8 cellular contexts compared by ENCODE assay signal in the genomic region with DNA sequence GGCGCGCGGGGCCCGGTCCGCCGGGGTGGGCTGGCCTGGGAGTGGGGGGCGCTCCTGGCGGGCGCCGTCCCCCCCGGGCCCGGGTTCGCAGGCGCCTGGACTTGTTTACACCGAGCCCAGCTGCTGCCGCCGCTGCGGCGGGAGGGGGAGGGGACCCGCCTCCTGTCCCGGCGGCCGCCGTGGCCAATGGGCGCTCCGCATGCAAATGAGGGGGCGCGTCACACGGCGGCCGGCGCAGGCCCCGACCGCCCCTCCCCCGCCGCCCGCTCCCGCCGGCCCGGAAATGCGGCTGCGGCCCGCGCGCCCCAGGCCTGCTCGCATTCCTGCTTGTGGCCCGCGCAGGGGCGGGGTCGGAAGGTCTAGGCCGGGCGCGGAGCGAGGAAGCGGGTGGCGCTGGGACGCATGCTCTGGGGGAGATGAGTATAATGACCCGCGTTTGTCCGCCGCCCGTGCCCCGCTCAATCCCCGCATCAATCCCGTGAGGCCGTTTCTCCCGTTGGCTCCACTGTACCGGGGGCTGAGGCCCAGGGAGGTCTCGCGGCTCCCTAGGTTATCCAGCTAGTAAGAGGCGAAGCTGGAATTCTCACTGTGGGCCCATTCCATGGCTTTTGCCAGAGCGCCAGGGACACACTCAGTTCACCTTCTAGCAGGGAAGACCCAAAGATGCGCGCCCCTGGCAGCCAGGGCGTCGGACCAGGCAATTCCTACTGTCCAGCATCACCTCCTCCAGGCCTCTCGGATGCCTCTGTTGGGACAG. TPM values are rescaled to one million over a fixed set of nuclear protein-coding genes. Genes with fewer than 3 reads are reported as not detected.
DNase-seq lines count a peak whose midpoint lies in the region; ATAC-seq and TF ChIP-seq lines count a peak whose summit lies in the region.

A gene with protein sequence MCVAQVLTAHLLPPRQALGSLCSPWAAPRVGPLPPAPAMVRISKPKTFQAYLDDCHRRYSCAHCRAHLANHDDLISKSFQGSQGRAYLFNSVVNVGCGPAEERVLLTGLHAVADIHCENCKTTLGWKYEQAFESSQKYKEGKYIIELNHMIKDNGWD (minus strand): TSS at position 109 of the 757 bp plus-strand sequence. CDS start 731 bp downstream, outside the sequence.

- no CpG with 5 or more reads among the region's 77 CpGs for WGBS in iPS DF 6.9 (ENCODE audit: insufficient coverage, insufficient read length)
- 9 to 11% methylated on average over 77 of the region's 77 CpGs for WGBS in sigmoid colon, 2 donors

- in situ Hi-C loops in brain microvascular endothelial cell (cut with HindIII; ENCODE audit: low pct_ligation_motif_present, low sequenced_read_pairs): no loop called here

- H3K4me2 ChIP-seq in HCT116 (ENCODE audit: low read length): peak within 1 kb of the TSS; percentile 56

- DNase-seq in DMS53 (lab: John Stamatoyannopoulos, UW) (peak; percentile 95), HCT116 (ENCODE audit: low read depth, low spot score) (no peak), NCI-H2029 (lab: John Stamatoyannopoulos, UW) (peak; percentile 80), brain microvascular endothelial cell (peak; percentile 81), iPS DF 6.9 (ENCODE audit: low read depth, low spot score) (no peak), sigmoid colon (peak; percentile 98)

- no peak for TF ChIP-seq POLR2A in HCT116 (IDR thresholded peaks at IDR 0.05; ENCODE audit: borderline replicate concordance, extremely low read depth, insufficient read depth, insufficient read length)
- TF ChIP-seq POLR2A in sigmoid colon (IDR thresholded peaks at IDR 0.05): peak in 1 of 2 donors; percentile 21

- TSS peak; percentile 53 for BruUV-seq in HCT116 (replicated peaks; lab: Mats Ljungman, UMichigan)

- H3K79me2 ChIP-seq in HCT116 (ENCODE audit: insufficient read depth, low read length): no peaks in the 10 kb centered on the region

- H3K36me3 ChIP-seq in HCT116 (ENCODE audit: control insufficient read depth in 1 of 2, insufficient read depth in 2 of 2, low read length in 2 of 2) (no peaks in the 10 kb centered on the region), brain microvascular endothelial cell (replicated peaks) (no peaks in the 10 kb centered on the region), iPS DF 6.9 (ENCODE audit: control insufficient read depth, insufficient read depth, low read length) (no peaks in the 10 kb centered on the region), sigmoid colon (peaks cover 0 to 23% (median 10%) of the 10 kb centered on the region in 4 donors)

- H3K4me3 ChIP-seq in HCT116 (replicated peaks in 1 of 2; ENCODE audit: low read depth in 1 of 2, low read length in 2 of 2) (peak within 1 kb of the TSS; percentile 23 to 33; a peak in 2 of 4 replicates), brain microvascular endothelial cell (ENCODE audit: low read depth, low read length) (peak within 1 kb of the TSS; percentile 58), iPS DF 6.9 (ENCODE audit: low read length) (peak within 1 kb of the TSS; percentile 40; the same call in 1 of the 2 replicates), sigmoid colon (peak within 1 kb of the TSS; percentile 80 to 90 (median 88))

- TF ChIP-seq EP300 in sigmoid colon (IDR thresholded peaks at IDR 0.05): no peak

- no peaks in the 10 kb centered on the region for H4K20me1 ChIP-seq in HCT116 (ENCODE audit: insufficient read depth)

- no peaks in the 10 kb centered on the region for H3K9me2 ChIP-seq in HCT116 (ENCODE audit: insufficient read depth)

- ATAC-seq in HCT116 (peak; percentile 29), HG03196 (IDR thresholded peaks at IDR 0.05; ENCODE audit: unreplicated experiment) (no peak)

- peaks cover 5 to 33% of the 10 kb centered on the region in 2 experiments for H3K4me1 ChIP-seq in HCT116 (ENCODE audit: control insufficient read depth in 1 of 2, insufficient read depth in 2 of 2, low read length in 2 of 2)
- no peaks in the 10 kb centered on the region; the same call in 1 of the 2 replicates for H3K4me1 ChIP-seq in iPS DF 6.9 (ENCODE audit: control insufficient read depth, insufficient read depth, low read length)
- peaks cover 0 to 45% (median 41%) of the 10 kb centered on the region in 4 donors for H3K4me1 ChIP-seq in sigmoid colon

- POLR2A ChIA-PET in HCT116 (lab: Charles Lee): no interaction called here

- H3K9ac ChIP-seq in HCT116 (ENCODE audit: low read length): peak within 1 kb of the TSS; percentile 32; the same call in 1 of the 2 replicates

- no peak within 1 kb of the TSS for H2AFZ ChIP-seq in HCT116 (ENCODE audit: low read depth, low read length, poor library complexity, severe bottlenecking)

- H3K9me3 ChIP-seq in HCT116 (ENCODE audit: control insufficient read depth in 1 of 2, insufficient read depth in 1 of 2, low read depth in 1 of 2, low read length in 2 of 2) (peaks cover 3 to 18% of the 10 kb centered on the region in 2 experiments; a peak in 2 of 4 replicates), iPS DF 6.9 (ENCODE audit: control insufficient read depth, insufficient read depth, low read length) (peaks cover 3% of the 10 kb centered on the region; the same call in 1 of the 2 replicates), sigmoid colon (peaks cover 0 to 6% (median 4%) of the 10 kb centered on the region in 4 donors)

- H3K27me3 ChIP-seq in HCT116 (ENCODE audit: insufficient read depth, low read length) (no peaks in the 10 kb centered on the region), brain microvascular endothelial cell (replicated peaks) (no peaks in the 10 kb centered on the region), iPS DF 6.9 (ENCODE audit: control insufficient read depth, insufficient read depth, low read length) (no peaks in the 10 kb centered on the region), sigmoid colon (no peaks in the 10 kb centered on the region)

- peak within 1 kb of the TSS; percentile 51; the same call in 1 of the 2 replicates for H3K27ac ChIP-seq in HCT116 (ENCODE audit: low read depth, low read length)
- peak within 1 kb of the TSS; percentile 73 for H3K27ac ChIP-seq in VCaP
- H3K27ac ChIP-seq in brain microvascular endothelial cell: peak within 1 kb of the TSS; percentile 39
- no peak within 1 kb of the TSS for H3K27ac ChIP-seq in iPS DF 6.9 (ENCODE audit: low read length)
- peak within 1 kb of the TSS; percentile 92 to 97 (median 96) for H3K27ac ChIP-seq in sigmoid colon

- RAD21 ChIA-PET in HCT116 (lab: Charles Lee; ENCODE audit: low non-redundant PET in 1 of 2, low total read pairs in 2 of 2, uncharacterized antibody in 2 of 2, unreplicated experiment in 2 of 2): no interaction called here

- TF ChIP-seq RAD21 in HCT116 (IDR thresholded peaks at IDR 0.05; ENCODE audit: low read depth): no peak

- no peak for TF ChIP-seq CTCF in HCT116 (IDR thresholded peaks at IDR 0.05 in 2 of 3, conservative IDR thresholded peaks at IDR 0.05 in 1 of 3; ENCODE audit: borderline replicate concordance in 1 of 3, insufficient read depth in 1 of 3, low read depth in 2 of 3, low read length in 2 of 3)
- no peak for TF ChIP-seq CTCF in VCaP (conservative IDR thresholded peaks at IDR 0.05)
- no peak for TF ChIP-seq CTCF in brain microvascular endothelial cell (IDR thresholded peaks at IDR 0.05; ENCODE audit: low read depth, low read length, missing control alignments)
- no peak for TF ChIP-seq CTCF in sigmoid colon (IDR thresholded peaks at IDR 0.05)

- CTCF ChIA-PET in HCT116 (lab: Charles Lee): no interaction called here

- intact Hi-C loops in HCT116 (cut with micrococcal nuclease) (no loop called here), sigmoid colon (cut with DNase I) (loop anchor here (2.0 to 10.0 kb wide), 7 partner anchors 27 to 1359 kb away; partner anchors contain the start of genes ARMC5, FBRS, HIRIP3 and INO80E)

TF ChIP-seq in HCT116, 20 proteins besides CTCF, POLR2A, EP300 and RAD21:
- TF ChIP-seq JUND (IDR thresholded peaks at IDR 0.05): no peak
- 0 out of 2 replicates have a peak, but pooled peaks have one; percentile 24 for TF ChIP-seq POLR2AphosphoS5 (IDR thresholded peaks at IDR 0.05; ENCODE audit: low read depth, low read length)
- peak; percentile 31; the same call in 1 of the 2 replicates for TF ChIP-seq ZFX (IDR thresholded peaks at IDR 0.05)
- TF ChIP-seq, protein P1, sequence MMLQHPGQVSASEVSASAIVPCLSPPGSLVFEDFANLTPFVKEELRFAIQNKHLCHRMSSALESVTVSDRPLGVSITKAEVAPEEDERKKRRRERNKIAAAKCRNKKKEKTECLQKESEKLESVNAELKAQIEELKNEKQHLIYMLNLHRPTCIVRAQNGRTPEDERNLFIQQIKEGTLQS (IDR thresholded peaks at IDR 0.05): no peak

RNA-seq across cellular contexts. Expression of the gene that starts here (rescaled TPM):
- total RNA-seq in HCT116 (2021; ENCODE audit: unreplicated experiment): 10.9 TPM
- 13.9 and 16.3 TPM in 2 replicates for polyA plus RNA-seq in HCT116 (2012)
- 100 to 1,000 TPM in 2 of 4 donors, 10 to 100 TPM in 2; 82.1 to 110 (median 103) TPM for total RNA-seq in sigmoid colon
- polyA plus RNA-seq in sigmoid colon: 100 to 1,000 TPM in 2 of 3 donors, 10 to 100 TPM in 1; 57.6 to 126 (median 107) TPM

Comparison
In these comparisons a context has a peak if more than half of its experiments do, and no peak if none do; other contexts are left out.
1. DNase-seq: peak in DMS53 (single experiment), NCI-H2029 (single experiment), brain microvascular endothelial cell (single experiment) and sigmoid colon (single experiment); none in HCT116 (single experiment) and iPS DF 6.9 (single experiment).
2. H3K4me3 ChIP-seq: peak in every context shown above with its lines; median percentile 88 in sigmoid colon; 58 in brain microvascular endothelial cell; 40 in iPS DF 6.9; 28 in HCT116.